24 cellular contexts compared by ENCODE assay signal in the genomic region with DNA sequence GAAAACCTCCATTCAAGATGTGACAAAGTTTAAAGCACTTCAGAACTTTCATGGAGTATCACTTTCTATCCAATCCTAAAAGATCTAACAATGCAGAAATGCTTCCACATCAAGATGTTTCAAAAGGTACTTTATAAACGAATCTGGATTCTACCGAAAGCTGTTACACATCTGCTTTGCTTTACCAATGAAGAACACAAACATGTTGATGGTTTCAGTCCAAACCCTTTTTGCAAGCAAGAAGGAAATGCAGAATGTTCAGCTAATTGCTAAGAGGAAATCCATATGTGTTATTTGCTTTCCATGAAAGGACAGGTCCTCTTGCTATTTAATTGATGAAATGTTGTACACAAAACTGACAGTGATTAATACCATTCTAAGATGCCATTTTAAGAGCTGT.
"Had no signal": no experiment of that assay in that cellular context is flagged by ENCODE, and none has a peak within 500 bp of the region (broad histone marks: within the 10 kb centered on the region; RNA-seq: fewer than 3 reads in every experiment).

No MANE protein-coding gene starts in this region.

- FAIRE-seq: TTC549 had no signal

- DNase-seq: activated B cell treated with CpG ODN at 0.5 μM for 24 hours; activated CD4-positive, alpha-beta T cell treated with anti-CD3 and anti-CD28 coated beads for 1 hour; activated CD4-positive, alpha-beta T cell treated with anti-CD3 and anti-CD28 coated beads, Interleukin-2, amount 10 ng/mL, durations not matched to agents 24 days and 14 days; activated CD4-positive, alpha-beta T cell treated with anti-CD3 and anti-CD28 coated beads, Interleukin-2, amount 50 U/mL, for 48 hours; activated CD8-positive, alpha-beta memory T cell treated with anti-CD3 and anti-CD28 coated beads, Interleukin-2, amount 10 ng/mL, durations not matched to agents 7 days and 5 days; activated effector memory CD4-positive, alpha-beta T cell treated with Interleukin-2 at 50 U/mL for 16 hours; activated naive CD4-positive, alpha-beta T cell; activated T-cell treated with anti-CD3 and anti-CD28 coated beads, Interleukin-2, amount 50 U/mL, for 24 hours; amniotic stem cell; body of pancreas; KG1; NCI-H1048; NCI-H146; NCI-H187 treated with DMSO at 0.1 percent for 48 hours; NCI-H345; NCI-H524; NCI-H82; Peyer's patch; Right ventricle myocardium superior; SW 1271 had no signal

- H3K36me3 ChIP-seq: ascending aorta, Peyer's patch, SJSA1 had no signal

- H3K27ac ChIP-seq: ascending aorta, body of pancreas, Peyer's patch, RWPE1, SJSA1 had no signal

- H3K4me3 ChIP-seq: ascending aorta, body of pancreas, Peyer's patch, SJSA1 had no signal

- H3K9me3 ChIP-seq: ascending aorta, body of pancreas, Peyer's patch, SJSA1 had no signal

- H3K27me3 ChIP-seq: ascending aorta, body of pancreas, Peyer's patch, SJSA1 had no signal

- H3K4me1 ChIP-seq: body of pancreas, Peyer's patch, SJSA1 had no signal
